ENCODE assay signal across 15 cellular contexts in genomic region chr1:148373236-148373935, GRCh38.
DNase-seq lines count a peak whose midpoint lies in the region; ATAC-seq and TF ChIP-seq lines count a peak whose summit lies in the region.
"Had no signal": no experiment of that assay in that cellular context is flagged by ENCODE, and none has a peak within 500 bp of the region (broad histone marks: within the 10 kb centered on the region; RNA-seq: fewer than 3 reads in every experiment).

No MANE protein-coding gene starts in this region.

- H3K27me3 Mint-ChIP-seq in CD8-positive, alpha-beta memory T cell: no peaks in the 10 kb centered on the region
- no peaks in the 10 kb centered on the region for H3K27me3 Mint-ChIP-seq in activated naive CD8-positive, alpha-beta T cell treated with anti-CD3 and anti-CD28 coated beads, Interleukin-2, amount 10 ng/mL, durations not matched to agents 7 days and 5 days
- H3K27me3 Mint-ChIP-seq: stimulated activated naive B cell treated with anti-CD40 and anti-IgM and Interleukin-4, amounts not matched to agents 10 μg/mL and 1 μg/mL and 100 μg/mL, for 72 hours had no signal

- H3K36me3 ChIP-seq in CD8-positive, alpha-beta memory T cell (ENCODE audit: insufficient read depth, low read length): no peaks in the 10 kb centered on the region
- H3K36me3 ChIP-seq in PC-9 (ENCODE audit: low read depth): no peaks in the 10 kb centered on the region
- no peaks in the 10 kb centered on the region for H3K36me3 ChIP-seq in osteoblast (ENCODE audit: insufficient read depth, low read length)

- H3K27me3 ChIP-seq in CD8-positive, alpha-beta memory T cell (ENCODE audit: insufficient read depth, low read length, poor library complexity, severe bottlenecking): no peaks in the 10 kb centered on the region
- no peaks in the 10 kb centered on the region for H3K27me3 ChIP-seq in PC-9 (ENCODE audit: insufficient read depth, low read depth)
- no peaks in the 10 kb centered on the region for H3K27me3 ChIP-seq in osteoblast (ENCODE audit: insufficient read depth, low read length)

- no peaks in the 10 kb centered on the region for H3K79me2 ChIP-seq in PC-9 (ENCODE audit: low read depth)
- no peaks in the 10 kb centered on the region for H3K79me2 ChIP-seq in osteoblast (ENCODE audit: insufficient read depth, low read length)

- no peaks in the 10 kb centered on the region for H3K9me2 ChIP-seq in PC-9 (ENCODE audit: insufficient read depth)

- no peaks in the 10 kb centered on the region for H3K36me3 Mint-ChIP-seq in CD8-positive, alpha-beta memory T cell
- H3K36me3 Mint-ChIP-seq in activated naive CD8-positive, alpha-beta T cell treated with anti-CD3 and anti-CD28 coated beads, Interleukin-2, amount 10 ng/mL, durations not matched to agents 7 days and 5 days: no peaks in the 10 kb centered on the region
- H3K36me3 Mint-ChIP-seq: brain; stimulated activated naive B cell treated with anti-CD40 and anti-IgM and Interleukin-4, amounts not matched to agents 10 μg/mL and 1 μg/mL and 100 μg/mL, for 72 hours had no signal

- peak overlapping the region; percentile 60 to 90 (median 81) for H3K4me3 Mint-ChIP-seq in CD8-positive, alpha-beta memory T cell
- peak overlapping the region; percentile 81 for H3K4me3 Mint-ChIP-seq in activated naive CD8-positive, alpha-beta T cell treated with anti-CD3 and anti-CD28 coated beads, Interleukin-2, amount 10 ng/mL, durations not matched to agents 7 days and 5 days
- H3K4me3 Mint-ChIP-seq: brain; endodermal cell; stimulated activated naive B cell treated with anti-CD40 and anti-IgM and Interleukin-4, amounts not matched to agents 10 μg/mL and 1 μg/mL and 100 μg/mL, for 72 hours had no signal

- H3K27ac Mint-ChIP-seq in CD8-positive, alpha-beta memory T cell: peak overlapping the region; percentile 90 to 99 (median 96)
- H3K27ac Mint-ChIP-seq in activated naive CD8-positive, alpha-beta T cell treated with anti-CD3 and anti-CD28 coated beads, Interleukin-2, amount 10 ng/mL, durations not matched to agents 7 days and 5 days: peak overlapping the region; percentile 98
- H3K27ac Mint-ChIP-seq: brain; endodermal cell; stimulated activated naive B cell treated with anti-CD40 and anti-IgM and Interleukin-4, amounts not matched to agents 10 μg/mL and 1 μg/mL and 100 μg/mL, for 72 hours had no signal

- H3K4me3 ChIP-seq in CD8-positive, alpha-beta memory T cell (ENCODE audit: low read length): peak overlapping the region; percentile 29
- H3K4me3 ChIP-seq in PC-9 (no peak overlapping the region), osteoblast (ENCODE audit: insufficient read depth, low read length) (no peak overlapping the region)

- H3K9me3 ChIP-seq in CD8-positive, alpha-beta memory T cell (ENCODE audit: low read length): no peaks in the 10 kb centered on the region
- H3K9me3 ChIP-seq in PC-9 (ENCODE audit: insufficient read depth, low read depth) (no peaks in the 10 kb centered on the region), osteoblast (ENCODE audit: low read depth, low read length) (no peaks in the 10 kb centered on the region)

- peak in 2 of 5 donors; percentile 43 to 63 for DNase-seq in CD8-positive, alpha-beta memory T cell
- DNase-seq in PC-9 (no peak), osteoblast (ENCODE audit: insufficient read length, low spot score, missing footprints) (no peak), middle frontal gyrus (ENCODE audit: extremely low spot score, low spot score) (no peak), DMS 273 treated with DMSO at 0.1 percent for 48 hours (lab: John Stamatoyannopoulos, UW) (no peak)
- DNase-seq in activated naive CD8-positive, alpha-beta T cell treated with anti-CD3 and anti-CD28 coated beads, Interleukin-2, amount 10 ng/mL, durations not matched to agents 7 days and 5 days: peak; percentile 58
- DNase-seq: endodermal cell; GF-D8; GOT3; NCI-H2081 treated with DMSO at 0.1 percent for 48 hours; Right ventricle myocardium superior; stimulated activated CD4-positive, alpha-beta T cell treated with anti-CD3 and anti-CD28 coated beads, Interleukin-4, amount 100 ng/mL, for 1 hour; stimulated activated naive B cell treated with anti-CD40 and anti-IgM and Interleukin-4, amounts not matched to agents 10 μg/mL and 1 μg/mL and 100 μg/mL, for 72 hours had no signal

- peak; percentile 32 for ATAC-seq in activated naive CD8-positive, alpha-beta T cell treated with anti-CD3 and anti-CD28 coated beads, Interleukin-2, amount 10 ng/mL, durations not matched to agents 7 days and 5 days (ENCODE audit: low read depth)
- no peak for ATAC-seq in GM18909 (IDR thresholded peaks at IDR 0.05; ENCODE audit: poor library complexity, unreplicated experiment)

- H2AFZ ChIP-seq in PC-9: no peak overlapping the region
- H2AFZ ChIP-seq in osteoblast (ENCODE audit: low read length): no peak overlapping the region

- H4K20me1 ChIP-seq in PC-9 (ENCODE audit: insufficient read depth): no peaks in the 10 kb centered on the region
- no peaks in the 10 kb centered on the region for H4K20me1 ChIP-seq in osteoblast (ENCODE audit: insufficient read depth, low read length)

- H3F3A ChIP-seq in PC-9 (ENCODE audit: insufficient read depth, low read depth): peaks cover 23% of the 10 kb centered on the region

- POLR2A ChIA-PET in CD8-positive, alpha-beta memory T cell (lab: Charles Lee): interaction anchor here (0.7 to 2.3 kb wide), 5 partner anchors 15 to 149 kb away, joined by 3 to 17 read pairs (median 7); no protein-coding TSS in a partner anchor
- POLR2A ChIA-PET in PC-9 (lab: Charles Lee; ENCODE audit: unreplicated experiment): interaction anchor here (0.6 kb wide), 1 partner anchor 15 kb away, joined by 17 read pairs; no protein-coding TSS in a partner anchor
- POLR2A ChIA-PET in activated naive CD8-positive, alpha-beta T cell treated with anti-CD3 and anti-CD28 coated beads, Interleukin-2, amount 10 ng/mL, durations not matched to agents 7 days and 5 days (lab: Charles Lee): interaction anchor here (1.0 to 6.2 kb wide), 8 partner anchors 11 to 149 kb away, joined by 4 to 56 read pairs (median 12); no protein-coding TSS in a partner anchor

- peaks cover 45% of the 10 kb centered on the region for H3K4me1 ChIP-seq in CD8-positive, alpha-beta memory T cell (ENCODE audit: insufficient read depth, low read length)
- H3K4me1 ChIP-seq in PC-9 (replicated peaks; ENCODE audit: insufficient read depth) (peaks cover 38% of the 10 kb centered on the region), osteoblast (ENCODE audit: insufficient read depth, low read length) (peaks cover 19% of the 10 kb centered on the region)

- H3K4me2 ChIP-seq in PC-9 (peak overlapping the region; percentile 68), osteoblast (ENCODE audit: insufficient read depth, low read length) (peak overlapping the region; percentile 29)

- no TSS peak for BruUV-seq in PC-9 (replicated peaks; lab: Mats Ljungman, UMichigan)

- intact Hi-C loops in PC-9 (cut with micrococcal nuclease; ENCODE audit: unreplicated experiment): no loop called here

- no peaks in the 10 kb centered on the region for H3K9me3 Mint-ChIP-seq in CD8-positive, alpha-beta memory T cell
- H3K9me3 Mint-ChIP-seq in activated naive CD8-positive, alpha-beta T cell treated with anti-CD3 and anti-CD28 coated beads, Interleukin-2, amount 10 ng/mL, durations not matched to agents 7 days and 5 days: no peaks in the 10 kb centered on the region
- H3K9me3 Mint-ChIP-seq: brain; endodermal cell; stimulated activated naive B cell treated with anti-CD40 and anti-IgM and Interleukin-4, amounts not matched to agents 10 μg/mL and 1 μg/mL and 100 μg/mL, for 72 hours had no signal

- peak overlapping the region; percentile 49 for H3K27ac ChIP-seq in CD8-positive, alpha-beta memory T cell (ENCODE audit: low read depth, low read length)
- peak overlapping the region; percentile 88 for H3K27ac ChIP-seq in PC-9
- no peak overlapping the region for H3K27ac ChIP-seq in osteoblast (ENCODE audit: low read depth, low read length)

- no peak for TF ChIP-seq CTCF in PC-9 (conservative IDR thresholded peaks at IDR 0.05)
- no peak for TF ChIP-seq CTCF in osteoblast (IDR thresholded peaks at IDR 0.05; ENCODE audit: extremely low read depth, low read depth, low read length)

- peaks cover 33 to 49% (median 43%) of the 10 kb centered on the region in 3 donors for H3K4me1 Mint-ChIP-seq in CD8-positive, alpha-beta memory T cell
- peaks cover 45% of the 10 kb centered on the region for H3K4me1 Mint-ChIP-seq in activated naive CD8-positive, alpha-beta T cell treated with anti-CD3 and anti-CD28 coated beads, Interleukin-2, amount 10 ng/mL, durations not matched to agents 7 days and 5 days
- H3K4me1 Mint-ChIP-seq: brain had no signal

- CTCF ChIA-PET in CD8-positive, alpha-beta memory T cell (lab: Charles Lee): interaction anchor here (1.1 to 2.0 kb wide), 2 partner anchors 10 to 15 kb away, joined by 4 to 12 read pairs; no protein-coding TSS in a partner anchor
- CTCF ChIA-PET in PC-9 (lab: Charles Lee): no interaction called here
